ENCODE assay signal across 8 cellular contexts in genomic region chrX:7109838-7110793, GRCh38. TPM values are rescaled to one million over a fixed set of nuclear protein-coding genes. Genes with fewer than 3 reads are reported as not detected.
DNase-seq lines count a peak whose midpoint lies in the region; ATAC-seq and TF ChIP-seq lines count a peak whose summit lies in the region.

No MANE protein-coding gene starts in this region.

- H3K9me3 ChIP-seq in BLaER1: peaks cover 24% of the 10 kb centered on the region
- H3K9me3 ChIP-seq in prostate gland: no peaks in the 10 kb centered on the region

- no peaks in the 10 kb centered on the region for H3K9me3 Mint-ChIP-seq in activated CD8-positive, alpha-beta T cell treated with anti-CD3 and anti-CD28 coated beads, Interleukin-2, amount 10 ng/mL, durations not matched to agents 7 days and 5 days (ENCODE audit: insufficient read depth)

- TF ChIP-seq POLR2A in prostate gland (IDR thresholded peaks at IDR 0.05): no peak

- no peaks in the 10 kb centered on the region for H3K27me3 Mint-ChIP-seq in activated CD8-positive, alpha-beta T cell treated with anti-CD3 and anti-CD28 coated beads, Interleukin-2, amount 10 ng/mL, durations not matched to agents 7 days and 5 days (ENCODE audit: low read depth)

- H4K20me1 ChIP-seq in BLaER1: no peaks in the 10 kb centered on the region

- peak overlapping the region; percentile 91 for H3K9ac ChIP-seq in BLaER1

- 83% methylated on average over 12 of the region's 12 CpGs for WGBS in prostate gland

- H3K4me1 Mint-ChIP-seq in activated CD8-positive, alpha-beta T cell treated with anti-CD3 and anti-CD28 coated beads, Interleukin-2, amount 10 ng/mL, durations not matched to agents 7 days and 5 days (ENCODE audit: low read depth): peaks cover 22% of the 10 kb centered on the region

- H3K4me3 Mint-ChIP-seq in activated CD8-positive, alpha-beta T cell treated with anti-CD3 and anti-CD28 coated beads, Interleukin-2, amount 10 ng/mL, durations not matched to agents 7 days and 5 days: no peak overlapping the region

- H3K27me3 ChIP-seq in BLaER1 (no peaks in the 10 kb centered on the region), prostate gland (replicated peaks; ENCODE audit: insufficient read depth) (no peaks in the 10 kb centered on the region)

- H3K36me3 Mint-ChIP-seq in activated CD8-positive, alpha-beta T cell treated with anti-CD3 and anti-CD28 coated beads, Interleukin-2, amount 10 ng/mL, durations not matched to agents 7 days and 5 days (ENCODE audit: low read depth): peaks cover 19% of the 10 kb centered on the region

- POLR2A ChIA-PET in activated CD8-positive, alpha-beta T cell treated with anti-CD3 and anti-CD28 coated beads, Interleukin-2, amount 10 ng/mL, durations not matched to agents 7 days and 5 days (lab: Charles Lee): interaction anchor here (0.7 kb wide), 1 partner anchor 306 kb away, joined by 3 read pairs; no protein-coding TSS in a partner anchor

- peak overlapping the region; percentile 74 for H3K27ac Mint-ChIP-seq in activated CD8-positive, alpha-beta T cell treated with anti-CD3 and anti-CD28 coated beads, Interleukin-2, amount 10 ng/mL, durations not matched to agents 7 days and 5 days

- peak overlapping the region; percentile 89 for H3K4me2 ChIP-seq in BLaER1

- H3K27ac ChIP-seq in BLaER1 (peak overlapping the region; percentile 98), prostate gland (no peak overlapping the region)

- intact Hi-C loops in prostate gland (cut with DNase I): no loop called here

- no peak for TF ChIP-seq CTCF in prostate gland (IDR thresholded peaks at IDR 0.05)

- DNase-seq in activated CD8-positive, alpha-beta T cell treated with anti-CD3 and anti-CD28 coated beads, Interleukin-2, amount 10 ng/mL, durations not matched to agents 7 days and 5 days: no peak
- DNase-seq in KG1 (lab: John Stamatoyannopoulos, UW) (no peak), prostate gland (ENCODE audit: low spot score) (no peak), NCI-H146 treated with DMSO at 0.1 percent for 48 hours (lab: John Stamatoyannopoulos, UW; ENCODE audit: unreplicated experiment) (no peak)
- no peak for DNase-seq in activated CD8-positive, alpha-beta memory T cell treated with anti-CD3 and anti-CD28 coated beads for 24 hours

- peak overlapping the region; percentile 62 for H3K4me3 ChIP-seq in BLaER1
- H3K4me3 ChIP-seq in prostate gland: no peak overlapping the region

- H3K4me1 ChIP-seq in BLaER1 (peaks cover 80% of the 10 kb centered on the region), prostate gland (replicated peaks) (no peaks in the 10 kb centered on the region)

- H3K36me3 ChIP-seq in BLaER1 (peaks cover 36% of the 10 kb centered on the region), prostate gland (no peaks in the 10 kb centered on the region)

- CTCF ChIA-PET in activated CD8-positive, alpha-beta T cell treated with anti-CD3 and anti-CD28 coated beads, Interleukin-2, amount 10 ng/mL, durations not matched to agents 7 days and 5 days (lab: Charles Lee): interaction anchor here (0.9 kb wide), 1 partner anchor 48 kb away, joined by 3 read pairs; no protein-coding TSS in a partner anchor

- ATAC-seq in GM19023 (IDR thresholded peaks at IDR 0.05; ENCODE audit: unreplicated experiment): peak; percentile 69
- ATAC-seq in HG03025 (IDR thresholded peaks at IDR 0.05; ENCODE audit: low FRiP score, unreplicated experiment): peak; percentile 73
- no peak for ATAC-seq in activated CD8-positive, alpha-beta T cell treated with anti-CD3 and anti-CD28 coated beads, Interleukin-2, amount 10 ng/mL, durations not matched to agents 7 days and 5 days

RNA-seq across cellular contexts. Expression of gene STS, which starts 37.4 kb away (rescaled TPM):
- 1 to 10 TPM; 2.1 to 2.3 TPM for total RNA-seq in activated CD8-positive, alpha-beta T cell treated with anti-CD3 and anti-CD28 coated beads, Interleukin-2, amount 10 ng/mL, durations not matched to agents 7 days and 5 days
- total RNA-seq in prostate gland: 1 to 10 TPM; 9.8 to 10.0 TPM

RNA-seq across cellular contexts. Expression of gene PUDP, which starts 37.8 kb away (rescaled TPM):
- total RNA-seq in activated CD8-positive, alpha-beta T cell treated with anti-CD3 and anti-CD28 coated beads, Interleukin-2, amount 10 ng/mL, durations not matched to agents 7 days and 5 days: 10 to 100 TPM; 16.1 to 16.6 TPM
- 10 to 100 TPM; 14.8 to 17.6 TPM for total RNA-seq in prostate gland
